Comparison of ENCODE assay signal across 1 cellular context in genomic region chr5:180804129-180804601, GRCh38.
TF ChIP-seq lines count a peak whose summit lies in the region.

No MANE protein-coding gene starts in this region.

TF ChIP-seq in GM23338, 12 proteins besides CTCF, POLR2A, EP300 and RAD21 (continued from another document):
- TF ChIP-seq ZNF462 (CRISPR knock-in tag; IDR thresholded peaks at IDR 0.05) (no peak), NANOG (IDR thresholded peaks at IDR 0.05; ENCODE audit: borderline replicate concordance) (no peak), EZH2phosphoT487 (IDR thresholded peaks at IDR 0.05; ENCODE audit: unreplicated experiment) (no peak), CREB1 (CRISPR knock-in tag; IDR thresholded peaks at IDR 0.05; ENCODE audit: low read depth) (no peak)
TF ChIP-seq in GM23338: peak in this region for 0.
